22 cellular contexts compared by ENCODE assay signal in the genomic region with DNA sequence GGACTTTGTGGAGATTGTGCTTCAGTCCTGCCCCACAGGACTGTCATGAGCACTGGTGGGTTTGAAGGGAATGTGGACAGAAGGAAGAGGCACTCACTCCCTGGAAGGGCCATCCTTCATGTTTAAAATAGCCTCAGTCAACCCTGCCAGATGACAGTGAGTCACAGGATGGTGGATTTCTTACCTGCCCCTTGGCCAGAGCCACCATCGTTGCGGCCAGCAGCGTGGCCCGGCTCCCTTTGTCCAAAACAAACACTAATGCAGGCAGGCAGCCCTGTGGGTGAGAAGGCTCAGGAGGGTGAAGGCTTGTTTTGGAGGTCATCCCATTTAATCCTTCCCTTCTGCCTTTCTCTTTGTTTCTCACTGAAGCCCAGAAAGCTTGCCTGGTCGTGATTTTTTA.
A peak's percentile ranks its signal among the peaks of the same experiment; 100 is the strongest.
DNase-seq lines count a peak whose midpoint lies in the region; ATAC-seq and TF ChIP-seq lines count a peak whose summit lies in the region.
"Had no signal": no experiment of that assay in that cellular context is flagged by ENCODE, and none has a peak within 500 bp of the region (broad histone marks: within the 10 kb centered on the region; RNA-seq: fewer than 3 reads in every experiment).

No MANE protein-coding gene starts in this region.

- H3K9me3 Mint-ChIP-seq in WTC11 (peaks cover 27% of the 10 kb centered on the region), glutamatergic neuron (ENCODE audit: unreplicated experiment) (peaks cover 7% of the 10 kb centered on the region)
- H3K9me3 Mint-ChIP-seq: nephron progenitor cell; T-helper 1 cell treated with Interleukin-12 subunit alpha and Interleukin-12 subunit beta and Interleukin-4 antibody, amounts not matched to agents 30 μg/mL and 1 μg/mL, for 36 hours had no signal

- no peak for TF ChIP-seq POLR2A in gastrocnemius medialis (IDR thresholded peaks at IDR 0.05)
- TF ChIP-seq POLR2A in tibial nerve (IDR thresholded peaks at IDR 0.05), result no peak

- H3K27ac Mint-ChIP-seq in WTC11 (no peak overlapping the region), glutamatergic neuron (ENCODE audit: unreplicated experiment) (peak overlapping the region; percentile 86)
- H3K27ac Mint-ChIP-seq: T-helper 1 cell treated with Interleukin-12 subunit alpha and Interleukin-12 subunit beta and Interleukin-4 antibody, amounts not matched to agents 30 μg/mL and 1 μg/mL, for 36 hours had no signal

- peak; percentile 14; the same call in 1 of the 2 replicates for ATAC-seq in WTC11
- peak; percentile 99 for ATAC-seq in gastrocnemius medialis
- ATAC-seq in HG03097 (IDR thresholded peaks at IDR 0.05; ENCODE audit: low FRiP score, unreplicated experiment), result no peak

- H3K36me3 ChIP-seq in gastrocnemius medialis (no peaks in the 10 kb centered on the region), tibial nerve (no peaks in the 10 kb centered on the region)
- H3K36me3 ChIP-seq: colonic mucosa had no signal

- no peaks in the 10 kb centered on the region for H3K27me3 ChIP-seq in gastrocnemius medialis
- no peaks in the 10 kb centered on the region for H3K27me3 ChIP-seq in tibial nerve
- H3K27me3 ChIP-seq: colonic mucosa, testis had no signal

- H3K4me1 ChIP-seq in gastrocnemius medialis (peaks cover 19 to 25% of the 10 kb centered on the region in 2 donors), tibial nerve (no peaks in the 10 kb centered on the region)
- H3K4me1 ChIP-seq: colonic mucosa, testis had no signal

- DNase-seq in G401 (ENCODE audit: low spot score), result peak; percentile 94
- DNase-seq in WTC11 (ENCODE audit: low spot score), result no peak
- DNase-seq in glutamatergic neuron, result no peak
- peak; percentile 87 to 91 for DNase-seq in gastrocnemius medialis
- no peak for DNase-seq in tibial nerve (ENCODE audit: low spot score in 2 of 2)
- no peak for DNase-seq in DMS153 treated with DMSO at 0.1 percent for 48 hours (lab: John Stamatoyannopoulos, UW; ENCODE audit: unreplicated experiment)
- DNase-seq: activated CD4-positive, alpha-beta T cell treated with anti-CD3 and anti-CD28 coated beads, Interleukin-2, amount 50 U/mL, for 4 hours; amygdala; colonic mucosa; DND-41; Karpas-422; midbrain; NCI-H1105 treated with DMSO at 0.1 percent for 48 hours; NCI-H2081 treated with DMSO at 0.1 percent for 48 hours; NCI-H510A treated with DMSO at 0.1 percent for 48 hours; nephron progenitor cell; SHP77 treated with DMSO at 0.1 percent for 48 hours; stimulated activated CD4-positive, alpha-beta T cell treated with anti-CD3 and anti-CD28 coated beads, Interleukin-12 subunit alpha, Interleukin-12 subunit beta, amount 100 ng/mL, for 4 hours; testis had no signal

- no peak for TF ChIP-seq EP300 in tibial nerve (IDR thresholded peaks at IDR 0.05)

- H3K27me3 Mint-ChIP-seq in WTC11 (ENCODE audit: low read depth) (no peaks in the 10 kb centered on the region), glutamatergic neuron (ENCODE audit: unreplicated experiment) (peaks cover 9% of the 10 kb centered on the region)
- H3K27me3 Mint-ChIP-seq: progenitor cell of endocrine pancreas had no signal

- H3K4me1 Mint-ChIP-seq in WTC11 (peaks cover 40% of the 10 kb centered on the region), glutamatergic neuron (ENCODE audit: low read depth, unreplicated experiment) (peaks cover 42% of the 10 kb centered on the region)

- H3K4me3 Mint-ChIP-seq in WTC11 (no peak overlapping the region), glutamatergic neuron (ENCODE audit: unreplicated experiment) (no peak overlapping the region)
- H3K4me3 Mint-ChIP-seq: nephron progenitor cell; T-helper 1 cell treated with Interleukin-12 subunit alpha and Interleukin-12 subunit beta and Interleukin-4 antibody, amounts not matched to agents 30 μg/mL and 1 μg/mL, for 36 hours had no signal

- WGBS in tibial nerve, 2 donors, result 63 to 75% methylated on average over 5 of the region's 5 CpGs

- in situ Hi-C loops in G401 (cut with HindIII; ENCODE audit: low sequenced_read_pairs), result no loop called here
- in situ Hi-C loops in gastrocnemius medialis (cut with MboI; ENCODE audit: low sequenced_read_pairs in 4 of 4), result no loop called here

- no peak for TF ChIP-seq CTCF in WTC11 (IDR thresholded peaks at IDR 0.05)
- no peak for TF ChIP-seq CTCF in glutamatergic neuron (IDR thresholded peaks at IDR 0.05; ENCODE audit: partially characterized antibody, unreplicated experiment)
- no peak for TF ChIP-seq CTCF in gastrocnemius medialis (IDR thresholded peaks at IDR 0.05 in 4 of 5, conservative IDR thresholded peaks at IDR 0.05 in 1 of 5)
- no peak for TF ChIP-seq CTCF in tibial nerve (IDR thresholded peaks at IDR 0.05)

- H3K27ac ChIP-seq in gastrocnemius medialis, result peak overlapping the region; percentile 49 to 79 (median 69)
- H3K27ac ChIP-seq in tibial nerve, result no peak overlapping the region
- H3K27ac ChIP-seq: colonic mucosa, testis had no signal

- H3K4me3 ChIP-seq in gastrocnemius medialis (no peak overlapping the region), tibial nerve (no peak overlapping the region)
- H3K4me3 ChIP-seq: colonic mucosa, testis had no signal

- intact Hi-C loops in gastrocnemius medialis (cut with DNase I; ENCODE audit: low total_unique reads), result loop anchor here (5.0 to 10.0 kb wide), 2 partner anchors 98 to 705 kb away; a partner anchor contains a TSS

- no peaks in the 10 kb centered on the region for H3K9me3 ChIP-seq in gastrocnemius medialis
- no peaks in the 10 kb centered on the region for H3K9me3 ChIP-seq in tibial nerve
- H3K9me3 ChIP-seq: colonic mucosa, testis had no signal

- CTCF ChIA-PET in WTC11 (lab: Charles Lee), result no interaction called here

- H3K36me3 Mint-ChIP-seq in WTC11, result no peaks in the 10 kb centered on the region
- no peaks in the 10 kb centered on the region for H3K36me3 Mint-ChIP-seq in glutamatergic neuron (ENCODE audit: unreplicated experiment)

- POLR2A ChIA-PET in WTC11 (lab: Charles Lee), result interaction anchor here (1.0 kb wide), 1 partner anchor 10 kb away, joined by 3 read pairs; no protein-coding TSS in a partner anchor

TF ChIP-seq in WTC11, 78 proteins besides CTCF, POLR2A, EP300 and RAD21:
- TF ChIP-seq, protein P1, sequence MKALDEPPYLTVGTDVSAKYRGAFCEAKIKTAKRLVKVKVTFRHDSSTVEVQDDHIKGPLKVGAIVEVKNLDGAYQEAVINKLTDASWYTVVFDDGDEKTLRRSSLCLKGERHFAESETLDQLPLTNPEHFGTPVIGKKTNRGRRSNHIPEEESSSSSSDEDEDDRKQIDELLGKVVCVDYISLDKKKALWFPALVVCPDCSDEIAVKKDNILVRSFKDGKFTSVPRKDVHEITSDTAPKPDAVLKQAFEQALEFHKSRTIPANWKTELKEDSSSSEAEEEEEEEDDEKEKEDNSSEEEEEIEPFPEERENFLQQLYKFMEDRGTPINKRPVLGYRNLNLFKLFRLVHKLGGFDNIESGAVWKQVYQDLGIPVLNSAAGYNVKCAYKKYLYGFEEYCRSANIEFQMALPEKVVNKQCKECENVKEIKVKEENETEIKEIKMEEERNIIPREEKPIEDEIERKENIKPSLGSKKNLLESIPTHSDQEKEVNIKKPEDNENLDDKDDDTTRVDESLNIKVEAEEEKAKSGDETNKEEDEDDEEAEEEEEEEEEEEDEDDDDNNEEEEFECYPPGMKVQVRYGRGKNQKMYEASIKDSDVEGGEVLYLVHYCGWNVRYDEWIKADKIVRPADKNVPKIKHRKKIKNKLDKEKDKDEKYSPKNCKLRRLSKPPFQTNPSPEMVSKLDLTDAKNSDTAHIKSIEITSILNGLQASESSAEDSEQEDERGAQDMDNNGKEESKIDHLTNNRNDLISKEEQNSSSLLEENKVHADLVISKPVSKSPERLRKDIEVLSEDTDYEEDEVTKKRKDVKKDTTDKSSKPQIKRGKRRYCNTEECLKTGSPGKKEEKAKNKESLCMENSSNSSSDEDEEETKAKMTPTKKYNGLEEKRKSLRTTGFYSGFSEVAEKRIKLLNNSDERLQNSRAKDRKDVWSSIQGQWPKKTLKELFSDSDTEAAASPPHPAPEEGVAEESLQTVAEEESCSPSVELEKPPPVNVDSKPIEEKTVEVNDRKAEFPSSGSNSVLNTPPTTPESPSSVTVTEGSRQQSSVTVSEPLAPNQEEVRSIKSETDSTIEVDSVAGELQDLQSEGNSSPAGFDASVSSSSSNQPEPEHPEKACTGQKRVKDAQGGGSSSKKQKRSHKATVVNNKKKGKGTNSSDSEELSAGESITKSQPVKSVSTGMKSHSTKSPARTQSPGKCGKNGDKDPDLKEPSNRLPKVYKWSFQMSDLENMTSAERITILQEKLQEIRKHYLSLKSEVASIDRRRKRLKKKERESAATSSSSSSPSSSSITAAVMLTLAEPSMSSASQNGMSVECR (CRISPR knock-in tag; IDR thresholded peaks at IDR 0.05; ENCODE audit: borderline replicate concordance), result no peak
- TF ChIP-seq ETV6 (CRISPR knock-in tag; IDR thresholded peaks at IDR 0.05) (no peak), ZNF416 (CRISPR knock-in tag; IDR thresholded peaks at IDR 0.05) (no peak), SOX15 (CRISPR knock-in tag; IDR thresholded peaks at IDR 0.05) (no peak), ZNF121 (CRISPR knock-in tag; IDR thresholded peaks at IDR 0.05) (no peak)

Comparison
In these comparisons a context has a peak if more than half of its experiments do, and no peak if none do; other contexts are left out.
1. DNase-seq: peak in G401 (single experiment) and gastrocnemius medialis (2 of 2); none in WTC11 (single experiment), glutamatergic neuron (single experiment), tibial nerve (0 of 2) and DMS153 treated with DMSO at 0.1 percent for 48 hours (single experiment).
2. H3K27ac ChIP-seq: peak in gastrocnemius medialis (4 of 4); none in tibial nerve (0 of 4).